ENCODE assay signal across 8 cellular contexts in the genomic region with DNA sequence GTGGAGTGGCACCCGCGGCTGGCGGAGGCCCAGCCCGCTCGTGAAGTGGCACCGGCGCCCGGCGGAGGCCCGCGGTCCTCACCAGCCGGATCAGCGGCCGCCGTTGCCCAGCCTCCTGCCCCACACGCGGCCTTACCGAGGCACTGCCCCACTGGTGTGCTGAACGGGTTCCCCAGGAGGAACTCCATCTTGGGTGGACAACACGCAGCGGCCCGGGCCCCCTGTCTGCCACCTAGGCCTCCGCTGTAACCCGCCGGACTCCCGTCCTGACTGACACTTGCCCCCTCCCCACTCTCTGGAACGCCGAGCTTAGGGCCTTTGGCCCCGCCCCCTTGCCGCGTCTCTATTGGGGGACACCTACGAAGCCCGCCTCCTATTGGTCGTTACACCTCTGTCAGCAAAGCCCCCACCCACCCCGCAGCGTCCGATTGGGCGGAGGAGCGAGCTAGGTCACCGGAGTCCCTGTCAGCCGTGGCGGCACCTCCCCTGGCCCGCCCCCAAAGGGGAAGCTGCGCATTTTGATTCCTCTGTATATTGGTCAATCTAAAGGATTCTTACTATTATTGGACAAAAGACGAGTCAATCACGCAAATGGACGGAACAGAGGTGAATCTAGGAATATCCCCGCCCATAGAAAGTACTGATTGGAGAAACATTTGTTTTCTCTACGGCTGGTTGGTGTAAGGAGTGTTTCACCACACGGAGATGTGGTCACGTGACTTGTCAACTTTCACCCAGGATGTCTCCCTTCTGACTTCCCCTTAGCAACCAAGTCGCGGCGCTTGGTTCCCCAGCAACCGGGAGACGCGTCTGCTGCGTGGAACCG. TPM values are rescaled to one million over a fixed set of nuclear protein-coding genes. Genes with fewer than 3 reads are reported as not detected.
DNase-seq lines count a peak whose midpoint lies in the region; ATAC-seq and TF ChIP-seq lines count a peak whose summit lies in the region.

TSS of gene DRC3 (plus strand) at position 737 of the 826 bp plus-strand sequence. CDS start 4,737 bp downstream, outside the sequence.
TSS of gene TOM1L2 (minus strand) at position 275 of the 826 bp plus-strand sequence. CDS start at position 188, 87 bp downstream.

- H3K9me3 ChIP-seq in Loucy (ENCODE audit: insufficient read depth, low read depth, low read length) (no peaks in the 10 kb centered on the region), RWPE2 (ENCODE audit: severe bottlenecking) (no peaks in the 10 kb centered on the region)

- no peaks in the 10 kb centered on the region for H3K9me3 Mint-ChIP-seq in natural killer cell

- H3K4me3 ChIP-seq in H7 (ENCODE audit: insufficient read depth, low read depth, low read length) (peak within 1 kb of the TSS; percentile 68), Loucy (ENCODE audit: low read length, poor library complexity, severe bottlenecking) (peak within 1 kb of the TSS; percentile 75), RWPE2 (ENCODE audit: severe bottlenecking) (peak within 1 kb of the TSS; percentile 87), fibroblast of pulmonary artery (replicated peaks; ENCODE audit: low read depth, low read length) (peak within 1 kb of the TSS; percentile 75)

- H3K4me1 ChIP-seq in Loucy (ENCODE audit: insufficient read depth, low read length, poor library complexity, severe bottlenecking) (peaks cover 19% of the 10 kb centered on the region), RWPE2 (ENCODE audit: insufficient read depth, poor library complexity, severe bottlenecking) (peaks cover 6% of the 10 kb centered on the region)

- intact Hi-C loops in natural killer cell (cut with micrococcal nuclease) = loop anchor here (1.0 to 5.0 kb wide), 3 partner anchors 67 to 290 kb away; partner anchors contain the start of genes ATPAF2, GID4 and RAI1

- no peaks in the 10 kb centered on the region for H3K36me3 ChIP-seq in H7 (replicated peaks; ENCODE audit: control insufficient read depth, insufficient read depth, low read length)
- H3K36me3 ChIP-seq in Loucy (ENCODE audit: insufficient read depth, low read length) = no peaks in the 10 kb centered on the region
- H3K36me3 ChIP-seq in RWPE2 (ENCODE audit: low read depth) = no peaks in the 10 kb centered on the region

- no peaks in the 10 kb centered on the region for H3F3A ChIP-seq in Loucy (ENCODE audit: low read depth)

- peaks cover 6% of the 10 kb centered on the region for H4K20me1 ChIP-seq in Loucy (ENCODE audit: insufficient read depth, low read length, poor library complexity, severe bottlenecking)

- no peaks in the 10 kb centered on the region for H3K27me3 Mint-ChIP-seq in natural killer cell (ENCODE audit: low read depth in 2 of 2)

- no peaks in the 10 kb centered on the region for H3K9me2 ChIP-seq in Loucy (replicated peaks; ENCODE audit: low read depth, low read length)

- peak; percentile 91 for ATAC-seq in RWPE2 (ENCODE audit: low read depth)
- ATAC-seq in natural killer cell = peak; percentile 87 to 96 (median 88)

- H2AFZ ChIP-seq in Loucy (ENCODE audit: low read length) = peak within 1 kb of the TSS; percentile 80

- H3K27ac ChIP-seq in RWPE2 (ENCODE audit: poor library complexity, severe bottlenecking) = peak within 1 kb of the TSS; percentile 49

- peaks cover 17% of the 10 kb centered on the region; the same call in 1 of the 2 replicates for H3K79me2 ChIP-seq in Loucy (ENCODE audit: insufficient read depth, low read length)

- H3K4me2 ChIP-seq in Loucy (ENCODE audit: low read depth, low read length, poor library complexity, severe bottlenecking) = peak within 1 kb of the TSS; percentile 98

- peak within 1 kb of the TSS; percentile 74 for H3K9ac ChIP-seq in Loucy (ENCODE audit: low read depth, low read length, poor library complexity, severe bottlenecking)

- peak within 1 kb of the TSS; percentile 99 for H3K4me3 Mint-ChIP-seq in natural killer cell

- no peaks in the 10 kb centered on the region for H3K36me3 Mint-ChIP-seq in natural killer cell

- H3K4me1 Mint-ChIP-seq in natural killer cell = peaks cover 26 to 33% of the 10 kb centered on the region in 2 donors

- TF ChIP-seq CTCF in Loucy (conservative IDR thresholded peaks at IDR 0.05; ENCODE audit: low read length) (no peak), RWPE2 (IDR thresholded peaks at IDR 0.05; ENCODE audit: poor library complexity, severe bottlenecking) (no peak), fibroblast of pulmonary artery (IDR thresholded peaks at IDR 0.05; ENCODE audit: low read length, missing control alignments) (no peak), natural killer cell (IDR thresholded peaks at IDR 0.05) (no peak)

- H3K27me3 ChIP-seq in H7 (ENCODE audit: control insufficient read depth, insufficient read depth, low read length) (no peaks in the 10 kb centered on the region), Loucy (ENCODE audit: insufficient read depth, low read length, poor library complexity, severe bottlenecking) (no peaks in the 10 kb centered on the region), RWPE2 (ENCODE audit: insufficient read depth, poor library complexity, severe bottlenecking) (no peaks in the 10 kb centered on the region)

- peak within 1 kb of the TSS; percentile 95 to 96 for H3K27ac Mint-ChIP-seq in natural killer cell

- DNase-seq in ELR (ENCODE audit: low read depth) = peak; percentile 100
- peak; percentile 99 for DNase-seq in H7
- DNase-seq in RWPE2 (ENCODE audit: low spot score) = peak; percentile 100
- DNase-seq in activated effector memory CD4-positive, alpha-beta T cell treated with Interleukin-2 at 50 U/mL for 16 hours = peak; percentile 100
- peak; percentile 100 for DNase-seq in fibroblast of pulmonary artery (ENCODE audit: low read depth)
- peak; percentile 99 for DNase-seq in natural killer cell
- peak; percentile 98 to 100 (median 100) for DNase-seq in stimulated activated naive CD4-positive, alpha-beta T cell (lab: John Stamatoyannopoulos, UW)

RNA-seq across cellular contexts. Expression of gene DRC3, which starts in this region (rescaled TPM):
- 0.17 and 5.0 TPM in 2 replicates for total RNA-seq in H7 (2014; rRNA removed; shearing (Covaris generic))
- total RNA-seq in natural killer cell = under 1 TPM in 2 of 3 donors, not detected in 1; 0.26 to 0.78 TPM

RNA-seq across cellular contexts. Expression of gene TOM1L2, which starts in this region (rescaled TPM):
- 3.1 and 4.6 TPM in 2 replicates for total RNA-seq in H7 (2014; rRNA removed; shearing (Covaris generic))
- total RNA-seq in natural killer cell = 10 to 100 TPM; 35.7 to 43.2 (median 35.7) TPM

Comparison
In these comparisons a context has a peak if more than half of its experiments do, and no peak if none do; other contexts are left out.
1. Peak in every context shown above with its lines: DNase-seq, ATAC-seq, H3K4me3 ChIP-seq and H3K27ac ChIP-seq.